Comparison of ENCODE assay signal across 8 cellular contexts in genomic region chr14:24307575-24308341, GRCh38. TPM values are rescaled to one million over a fixed set of nuclear protein-coding genes. Genes with fewer than 3 reads are reported as not detected.
DNase-seq lines count a peak whose midpoint lies in the region; ATAC-seq and TF ChIP-seq lines count a peak whose summit lies in the region.

TSS of gene CIDEB (minus strand) at chr14:24307977. CDS start at chr14:24307858, 119 bp downstream.

- no peaks in the 10 kb centered on the region for H3K27me3 Mint-ChIP-seq in activated B cell treated with CpG ODN at 0.5 μM for 24 hours
- no peaks in the 10 kb centered on the region for H3K27me3 Mint-ChIP-seq in central memory CD8-positive, alpha-beta T cell

- no peak within 1 kb of the TSS for H3K4me3 ChIP-seq in GM12875 (ENCODE audit: low read depth, low read length)

- CTCF ChIA-PET in activated B cell treated with CpG ODN at 0.5 μM for 24 hours (lab: Charles Lee), result interaction anchor here (0.6 to 7.2 kb wide), 35 partner anchors 10 to 256 kb away, joined by 3 to 67 read pairs (median 4); partner anchors contain the start of genes CARMIL3, CBLN3, DHRS1 and IPO4

- no peaks in the 10 kb centered on the region for H3K9me3 Mint-ChIP-seq in activated B cell treated with CpG ODN at 0.5 μM for 24 hours
- no peaks in the 10 kb centered on the region for H3K9me3 Mint-ChIP-seq in central memory CD8-positive, alpha-beta T cell

- intact Hi-C loops in activated B cell treated with CpG ODN at 0.5 μM for 24 hours (cut with micrococcal nuclease), result loop anchor here (1.0 kb wide), 6 partner anchors 8 to 293 kb away; partner anchors contain the start of genes DHRS1, IPO4, MDP1 and NOP9

- H3K4me3 Mint-ChIP-seq in activated B cell treated with CpG ODN at 0.5 μM for 24 hours, result no peak within 1 kb of the TSS
- no peak within 1 kb of the TSS for H3K4me3 Mint-ChIP-seq in central memory CD8-positive, alpha-beta T cell

- peak; percentile 76 for DNase-seq in ACHN
- peak; percentile 51 for DNase-seq in NCI-H1694 treated with DMSO at 0.1 percent for 48 hours (lab: John Stamatoyannopoulos, UW)
- peak; percentile 48 for DNase-seq in activated B cell treated with CpG ODN at 0.5 μM for 24 hours
- DNase-seq in central memory CD8-positive, alpha-beta T cell (ENCODE audit: low spot score in 2 of 2), result peak; percentile 33 to 40
- peak; percentile 69 for DNase-seq in kidney tubule cell (ENCODE audit: low spot score)
- DNase-seq in stimulated activated CD4-positive, alpha-beta T cell treated with anti-CD3 and anti-CD28 coated beads, TNF-alpha, amount 100 ng/mL, for 24 hours (ENCODE audit: low read depth in 3 of 3), result peak in 2 of 3 experiments; percentile 49 to 55

- TF ChIP-seq CTCF in GM12875 (IDR thresholded peaks at IDR 0.05; ENCODE audit: borderline replicate concordance, insufficient read depth, low read depth, low read length) (peak; percentile 91), activated B cell treated with CpG ODN at 0.5 μM for 24 hours (IDR thresholded peaks at IDR 0.05) (peak; percentile 70)

- H3K36me3 Mint-ChIP-seq in activated B cell treated with CpG ODN at 0.5 μM for 24 hours (ENCODE audit: low read depth), result peaks cover 54% of the 10 kb centered on the region
- peaks cover 39% of the 10 kb centered on the region for H3K36me3 Mint-ChIP-seq in central memory CD8-positive, alpha-beta T cell (ENCODE audit: insufficient read depth)

- H3K4me1 Mint-ChIP-seq in activated B cell treated with CpG ODN at 0.5 μM for 24 hours, result peaks cover 39% of the 10 kb centered on the region
- peaks cover 56% of the 10 kb centered on the region for H3K4me1 Mint-ChIP-seq in central memory CD8-positive, alpha-beta T cell

- H3K27ac Mint-ChIP-seq in activated B cell treated with CpG ODN at 0.5 μM for 24 hours, result peak within 1 kb of the TSS; percentile 59
- H3K27ac Mint-ChIP-seq in central memory CD8-positive, alpha-beta T cell (ENCODE audit: low read depth), result peak within 1 kb of the TSS; percentile 24

- POLR2A ChIA-PET in activated B cell treated with CpG ODN at 0.5 μM for 24 hours (lab: Charles Lee), result interaction anchor here (0.5 to 4.4 kb wide), 16 partner anchors 8 to 193 kb away, joined by 3 to 46 read pairs (median 4); partner anchors contain the start of genes CHMP4A, DCAF11, DHRS1 and IRF9

- in situ Hi-C loops in ACHN (cut with HindIII; ENCODE audit: low pct_ligation_motif_present, low pct_unique_long_range_greater_than_20kb, low sequenced_read_pairs), result no loop called here

- peak; percentile 23 for ATAC-seq in activated B cell treated with CpG ODN at 0.5 μM for 24 hours (ENCODE audit: low read depth)
- ATAC-seq in central memory CD8-positive, alpha-beta T cell (replicated peaks; ENCODE audit: extremely low read depth, poor library complexity, severe bottlenecking), result no peak
- no peak for ATAC-seq in HG03521 (IDR thresholded peaks at IDR 0.05; ENCODE audit: unreplicated experiment)

RNA-seq across cellular contexts. Expression of gene CIDEB, which starts in this region (rescaled TPM):
- total RNA-seq in activated B cell treated with CpG ODN at 0.5 μM for 24 hours, result 9.2 and 9.4 TPM in 2 replicates
